22 cellular contexts compared by ENCODE assay signal in the genomic region with DNA sequence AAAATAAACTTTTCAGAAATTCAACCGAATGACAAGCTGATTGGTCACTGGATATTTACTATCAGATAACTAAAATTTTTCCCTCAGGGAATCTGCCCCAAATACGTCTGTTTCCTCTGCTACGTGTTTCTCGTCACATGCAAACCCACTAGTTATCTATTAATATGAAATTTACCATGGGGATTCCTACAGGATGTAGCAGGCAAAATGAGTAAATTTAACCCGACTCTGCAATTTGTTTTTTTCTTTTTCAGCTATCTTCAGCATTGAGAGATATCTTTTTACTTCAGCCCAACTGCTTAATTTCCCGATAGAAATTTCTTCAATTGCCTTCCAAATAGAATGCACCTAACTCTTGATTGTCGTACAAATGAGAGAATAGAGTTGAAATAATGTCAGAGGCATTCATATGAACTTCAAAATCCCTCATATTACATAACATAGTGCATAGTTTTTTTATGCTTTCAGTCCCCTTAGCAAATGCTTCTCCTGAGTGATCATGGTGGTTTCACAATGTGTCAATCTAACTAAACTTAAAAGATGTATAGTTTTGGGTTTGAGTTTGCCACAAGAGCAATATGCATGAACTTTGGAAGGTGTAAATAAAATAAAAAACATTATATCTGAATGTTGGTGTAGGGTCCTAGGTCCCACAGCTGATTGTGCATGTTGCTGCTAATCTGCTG.
A peak's percentile ranks its signal among the peaks of the same experiment; 100 is the strongest.
DNase-seq lines count a peak whose midpoint lies in the region; ATAC-seq, FAIRE-seq and TF ChIP-seq lines count a peak whose summit lies in the region.
"Had no signal": no experiment of that assay in that cellular context is flagged by ENCODE, and none has a peak within 500 bp of the region (broad histone marks: within the 10 kb centered on the region; RNA-seq: fewer than 3 reads in every experiment).

No MANE protein-coding gene starts in this region.

- RAD21 ChIA-PET in GM12878 (lab: Charles Lee; ENCODE audit: unreplicated experiment), result interaction anchor here (0.8 to 4.2 kb wide), 2 partner anchors 9 to 407 kb away, joined by 3 to 35 read pairs; no protein-coding TSS in a partner anchor

- H3K9me3 ChIP-seq in OCI-LY3 (ENCODE audit: insufficient read depth, low read length) (no peaks in the 10 kb centered on the region), GM12878 (replicated peaks; ENCODE audit: control insufficient read depth, insufficient read depth, low read length) (no peaks in the 10 kb centered on the region)
- H3K9me3 ChIP-seq: A549 had no signal

- ATAC-seq in GM12878 (peak; percentile 67), GM21360 (IDR thresholded peaks at IDR 0.05; ENCODE audit: unreplicated experiment) (no peak), HG02852 (IDR thresholded peaks at IDR 0.05; ENCODE audit: unreplicated experiment) (no peak), GM18868 (IDR thresholded peaks at IDR 0.05; ENCODE audit: unreplicated experiment) (no peak)
- ATAC-seq: A549 had no signal

- in situ Hi-C loops in GM12878 (cut with MboI), result no loop called here

- intact Hi-C loops in GM12878 (cut with micrococcal nuclease; ENCODE audit: unreplicated experiment), result loop anchor here (10.0 kb wide), 1 partner anchor 1134 kb away; no protein-coding TSS in a partner anchor

- SMC1A ChIA-PET in GM12878 (lab: Charles Lee; ENCODE audit: uncharacterized antibody, unreplicated experiment), result interaction anchor here (1.2 to 2.0 kb wide), 3 partner anchors 9 to 151 kb away, joined by 4 to 11 read pairs (median 4); no protein-coding TSS in a partner anchor

- H3K36me3 ChIP-seq in OCI-LY3 (replicated peaks; ENCODE audit: low read depth, low read length) (peaks cover 6% of the 10 kb centered on the region), GM12878 (ENCODE audit: control insufficient read depth in 2 of 2, insufficient read depth in 2 of 2, low read length in 1 of 2) (no peaks in the 10 kb centered on the region)
- H3K36me3 ChIP-seq: BLaER1 treated with 17β-estradiol and CSF1 and Interleukin-3, amounts not matched to agents 10 nM and 100 nM had no signal

- TF ChIP-seq EP300 in GM12878 (IDR thresholded peaks at IDR 0.05; ENCODE audit: borderline replicate concordance in 1 of 2, control insufficient read depth in 1 of 2, low read depth in 2 of 2, low read length in 2 of 2), result 0 out of 4 replicates have a peak, but pooled peaks of 1 of the 2 experiments have one; percentile 15

- H2AFZ ChIP-seq in OCI-LY3 (ENCODE audit: low read depth, low read length) (no peak overlapping the region), GM12878 (ENCODE audit: control insufficient read depth, low read depth, low read length) (no peak overlapping the region)

- peak overlapping the region; percentile 62 for H3K4me3 ChIP-seq in OCI-LY3 (ENCODE audit: low read length)
- no peak overlapping the region for H3K4me3 ChIP-seq in GM12878
- H3K4me3 ChIP-seq: A549; BLaER1 treated with 17β-estradiol and CSF1 and Interleukin-3, amounts not matched to agents 10 nM and 100 nM had no signal

- H3K79me2 ChIP-seq in OCI-LY3 (ENCODE audit: low read length), result no peaks in the 10 kb centered on the region
- H3K79me2 ChIP-seq in GM12878 (ENCODE audit: control insufficient read depth, insufficient read depth, low read length), result no peaks in the 10 kb centered on the region

- FAIRE-seq in GM12878 (lab: Jason Lieb, UNC), result no peak
- FAIRE-seq: A549, GM12891 had no signal

- TF ChIP-seq RAD21 in GM12878 (IDR thresholded peaks at IDR 0.05; ENCODE audit: insufficient read depth, low read depth, low read length), result no peak

- TF ChIP-seq POLR2A in GM12878 (IDR thresholded peaks at IDR 0.05; ENCODE audit: low read depth, low read length), result no peak

- DNase-seq in GM12878 (ENCODE audit: low read depth, low spot score) (no peak), NCI-H187 treated with DMSO at 0.1 percent for 48 hours (lab: John Stamatoyannopoulos, UW) (no peak)
- DNase-seq: AML-193; CD4-positive, alpha-beta memory T cell; CD4-positive, CD25-positive, alpha-beta regulatory T cell; CD8-positive, alpha-beta memory T cell; COR-L47; DMS 273 treated with DMSO at 0.1 percent for 48 hours; DMS153; DMS53; DMS79; DND-41; EL; GDM1 had no signal

- H3K27me3 ChIP-seq in OCI-LY3 (ENCODE audit: low read depth, low read length) (no peaks in the 10 kb centered on the region), GM12878 (replicated peaks in 1 of 2; ENCODE audit: control insufficient read depth in 2 of 2, insufficient read depth in 2 of 2, low read length in 1 of 2) (no peaks in the 10 kb centered on the region)

- POLR2A ChIA-PET in GM12878 (lab: Charles Lee), result interaction anchor here (0.7 to 2.6 kb wide), 3 partner anchors 9 to 1255 kb away, joined by 3 to 14 read pairs (median 6); no protein-coding TSS in a partner anchor

- no peak for TF ChIP-seq CTCF in C4-2B (conservative IDR thresholded peaks at IDR 0.05)
- TF ChIP-seq CTCF in OCI-LY3 (IDR thresholded peaks at IDR 0.05; ENCODE audit: low read depth, low read length), result no peak
- no peak for TF ChIP-seq CTCF in GM12878 (IDR thresholded peaks at IDR 0.05 in 2 of 3, conservative IDR thresholded peaks at IDR 0.05 in 1 of 3; ENCODE audit: control insufficient read depth in 2 of 3, extremely low read depth in 1 of 3, insufficient read depth in 1 of 3, low read depth in 3 of 3, low read length in 3 of 3)

- H4K20me1 ChIP-seq in OCI-LY3 (ENCODE audit: insufficient read depth, low read length) (no peaks in the 10 kb centered on the region), GM12878 (ENCODE audit: control insufficient read depth, insufficient read depth) (no peaks in the 10 kb centered on the region)
- H4K20me1 ChIP-seq: BLaER1 treated with 17β-estradiol and CSF1 and Interleukin-3, amounts not matched to agents 10 nM and 100 nM had no signal

- H3K4me1 ChIP-seq in OCI-LY3 (ENCODE audit: low read length) (peaks cover 65% of the 10 kb centered on the region), GM12878 (ENCODE audit: control insufficient read depth, insufficient read depth, low read length) (no peaks in the 10 kb centered on the region)
- H3K4me1 ChIP-seq: A549; BLaER1 treated with 17β-estradiol and CSF1 and Interleukin-3, amounts not matched to agents 10 nM and 100 nM had no signal

- H3K4me2 ChIP-seq in OCI-LY3 (ENCODE audit: low read length), result peak overlapping the region; percentile 79
- no peak overlapping the region for H3K4me2 ChIP-seq in GM12878 (ENCODE audit: control insufficient read depth, insufficient read depth)
- H3K4me2 ChIP-seq: A549; BLaER1 treated with 17β-estradiol and CSF1 and Interleukin-3, amounts not matched to agents 10 nM and 100 nM had no signal

- H3K27ac ChIP-seq in C4-2B, result peak overlapping the region; percentile 87
- H3K27ac ChIP-seq in OCI-LY3 (ENCODE audit: low read length), result peak overlapping the region; percentile 90
- no peak overlapping the region for H3K27ac ChIP-seq in GM12878 (ENCODE audit: control insufficient read depth, insufficient read depth)
- H3K27ac ChIP-seq: A549; BLaER1 treated with 17β-estradiol and CSF1 and Interleukin-3, amounts not matched to agents 10 nM and 100 nM had no signal

- 12% methylated on average over 7 of the region's 7 CpGs for WGBS in GM12878 (ENCODE audit: insufficient coverage, insufficient replicate concordance, low lambda C conversion rate, missing lambda C conversion rate)

- CTCF ChIA-PET in GM12878 (lab: Yijun Ruan, JAX), result interaction anchor here (0.6 to 1.6 kb wide), 2 partner anchors 12 to 27 kb away, joined by 3 read pairs; no protein-coding TSS in a partner anchor

- BruUV-seq in GM12878 (replicated peaks; lab: Mats Ljungman, UMichigan), result no TSS peak

- H3K9ac ChIP-seq in OCI-LY3 (ENCODE audit: low read length), result no peak overlapping the region
- no peak overlapping the region for H3K9ac ChIP-seq in GM12878 (ENCODE audit: control insufficient read depth, insufficient read depth, low read length)
- H3K9ac ChIP-seq: BLaER1 treated with 17β-estradiol and CSF1 and Interleukin-3, amounts not matched to agents 10 nM and 100 nM had no signal

TF ChIP-seq in GM12878, 131 proteins besides CTCF, POLR2A, EP300 and RAD21 (continues in another document):
- TF ChIP-seq RUNX3 (IDR thresholded peaks at IDR 0.05; ENCODE audit: low read length) (peak; percentile 12; the same call in 1 of the 2 replicates), EGR1 (IDR thresholded peaks at IDR 0.05; ENCODE audit: borderline replicate concordance in 1 of 2, low read depth in 2 of 2, low read length in 2 of 2) (no peak), IRF4 (IDR thresholded peaks at IDR 0.05; ENCODE audit: low read depth, low read length) (no peak), JUNB (IDR thresholded peaks at IDR 0.05) (peak; percentile 6; the same call in 1 of the 2 replicates), POLR2AphosphoS2 (IDR thresholded peaks at IDR 0.05; ENCODE audit: low read depth, low read length) (no peak)
- TF ChIP-seq, protein P1, sequence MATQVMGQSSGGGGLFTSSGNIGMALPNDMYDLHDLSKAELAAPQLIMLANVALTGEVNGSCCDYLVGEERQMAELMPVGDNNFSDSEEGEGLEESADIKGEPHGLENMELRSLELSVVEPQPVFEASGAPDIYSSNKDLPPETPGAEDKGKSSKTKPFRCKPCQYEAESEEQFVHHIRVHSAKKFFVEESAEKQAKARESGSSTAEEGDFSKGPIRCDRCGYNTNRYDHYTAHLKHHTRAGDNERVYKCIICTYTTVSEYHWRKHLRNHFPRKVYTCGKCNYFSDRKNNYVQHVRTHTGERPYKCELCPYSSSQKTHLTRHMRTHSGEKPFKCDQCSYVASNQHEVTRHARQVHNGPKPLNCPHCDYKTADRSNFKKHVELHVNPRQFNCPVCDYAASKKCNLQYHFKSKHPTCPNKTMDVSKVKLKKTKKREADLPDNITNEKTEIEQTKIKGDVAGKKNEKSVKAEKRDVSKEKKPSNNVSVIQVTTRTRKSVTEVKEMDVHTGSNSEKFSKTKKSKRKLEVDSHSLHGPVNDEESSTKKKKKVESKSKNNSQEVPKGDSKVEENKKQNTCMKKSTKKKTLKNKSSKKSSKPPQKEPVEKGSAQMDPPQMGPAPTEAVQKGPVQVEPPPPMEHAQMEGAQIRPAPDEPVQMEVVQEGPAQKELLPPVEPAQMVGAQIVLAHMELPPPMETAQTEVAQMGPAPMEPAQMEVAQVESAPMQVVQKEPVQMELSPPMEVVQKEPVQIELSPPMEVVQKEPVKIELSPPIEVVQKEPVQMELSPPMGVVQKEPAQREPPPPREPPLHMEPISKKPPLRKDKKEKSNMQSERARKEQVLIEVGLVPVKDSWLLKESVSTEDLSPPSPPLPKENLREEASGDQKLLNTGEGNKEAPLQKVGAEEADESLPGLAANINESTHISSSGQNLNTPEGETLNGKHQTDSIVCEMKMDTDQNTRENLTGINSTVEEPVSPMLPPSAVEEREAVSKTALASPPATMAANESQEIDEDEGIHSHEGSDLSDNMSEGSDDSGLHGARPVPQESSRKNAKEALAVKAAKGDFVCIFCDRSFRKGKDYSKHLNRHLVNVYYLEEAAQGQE (IDR thresholded peaks at IDR 0.05; ENCODE audit: low read depth, low read length), result no peak
